In genomic region chr1:244375061-244375460, GRCh38 we compare ENCODE assay signal across 34 cellular contexts.
"Had no signal": no experiment of that assay in that cellular context is flagged by ENCODE, and none has a peak within 500 bp of the region (broad histone marks: within the 10 kb centered on the region; RNA-seq: fewer than 3 reads in every experiment).

No MANE protein-coding gene starts in this region.

- H3K27ac ChIP-seq: KMS-11 had no signal

- H3K36me3 ChIP-seq: MG63 had no signal

- H3K27me3 ChIP-seq: MG63 had no signal

- H3K4me2 ChIP-seq: KMS-11 had no signal

- H3K9me3 ChIP-seq: MG63 had no signal

- H3K9ac ChIP-seq: KMS-11 had no signal

- H3K4me3 ChIP-seq: MG63 had no signal

- DNase-seq: Karpas-422, Kasumi-1, MG63, MM.1S, MV-4-11, NCI-H1048, NCI-H1092, NCI-H1092 treated with DMSO at 0.1 percent for 48 hours, NCI-H1105, NCI-H1105 treated with DMSO at 0.1 percent for 48 hours, NCI-H1417, NCI-H1417 treated with DMSO at 0.1 percent for 48 hours, NCI-H1436, NCI-H1436 treated with DMSO at 0.1 percent for 48 hours, NCI-H146, NCI-H1694, NCI-H1694 treated with DMSO at 0.1 percent for 48 hours, NCI-H187, NCI-H187 treated with DMSO at 0.1 percent for 48 hours, NCI-H1930, NCI-H2029, NCI-H2029 treated with DMSO at 0.1 percent for 48 hours, NCI-H2081, NCI-H2081 treated with DMSO at 0.1 percent for 48 hours, NCI-H2107, NCI-H2171, NCI-H2171 treated with DMSO at 0.1 percent for 48 hours, NCI-H2227 treated with DMSO at 0.1 percent for 48 hours, NCI-H226, NCI-H345, NCI-H446, NCI-H446 treated with DMSO at 0.1 percent for 48 hours, NCI-H510A had no signal
